21 cellular contexts compared by ENCODE assay signal in the genomic region with DNA sequence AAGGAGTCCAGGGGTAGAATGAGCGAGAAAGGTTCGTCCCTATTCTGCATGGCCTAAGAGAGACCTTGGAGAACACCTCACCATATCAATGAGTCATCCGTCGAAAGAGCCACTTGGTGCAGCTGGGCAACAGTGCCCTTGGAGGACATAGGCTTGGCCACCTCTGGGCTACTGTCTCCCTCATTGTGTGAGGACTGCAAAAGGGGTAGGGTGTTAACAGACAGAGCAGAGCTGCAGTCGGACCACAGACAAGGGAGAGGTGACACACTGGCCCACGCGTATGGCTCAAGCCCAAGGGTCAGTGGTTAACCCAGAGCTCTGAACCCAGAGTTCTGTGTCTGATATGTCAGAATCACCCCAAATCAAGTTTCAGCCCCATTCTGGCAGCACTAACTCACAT.
DNase-seq lines count a peak whose midpoint lies in the region; ATAC-seq, FAIRE-seq and TF ChIP-seq lines count a peak whose summit lies in the region.
"Had no signal": no experiment of that assay in that cellular context is flagged by ENCODE, and none has a peak within 500 bp of the region (broad histone marks: within the 10 kb centered on the region; RNA-seq: fewer than 3 reads in every experiment).

No MANE protein-coding gene starts in this region.

- H3K23me2 ChIP-seq in H9 (ENCODE audit: insufficient read length, low read depth, low read length, poor library complexity, severe bottlenecking): no peaks in the 10 kb centered on the region

- peaks cover under 1 to 8% of the 10 kb centered on the region in 2 experiments for H3K9me3 Mint-ChIP-seq in H9
- peaks cover 4% of the 10 kb centered on the region for H3K9me3 Mint-ChIP-seq in activated T-cell treated with anti-CD3 and anti-CD28 coated beads, Interleukin-2, amount 50 U/mL, for 24 hours

- no peaks in the 10 kb centered on the region for H3K79me1 ChIP-seq in H9 (ENCODE audit: insufficient read depth, low read depth, low read length, poor library complexity, severe bottlenecking)

- H2AFZ ChIP-seq in H9 (ENCODE audit: low read length): no peak overlapping the region
- H2AFZ ChIP-seq: GM23248 had no signal

- no peak overlapping the region for H2BK120ac ChIP-seq in H9 (ENCODE audit: low read depth, low read length, poor library complexity, severe bottlenecking)

- TF ChIP-seq CTCF in H9 (conservative IDR thresholded peaks at IDR 0.05) (no peak), bronchial epithelial cell (IDR thresholded peaks at IDR 0.05; ENCODE audit: insufficient read depth, low read length, severe bottlenecking) (no peak), spleen (IDR thresholded peaks at IDR 0.05 in 8 of 11, conservative IDR thresholded peaks at IDR 0.05 in 3 of 11) (no peak), foreskin keratinocyte (conservative IDR thresholded peaks at IDR 0.05) (no peak)

- no peaks in the 10 kb centered on the region for H3K4me1 Mint-ChIP-seq in H9
- peaks cover 5% of the 10 kb centered on the region for H3K4me1 Mint-ChIP-seq in activated T-cell treated with anti-CD3 and anti-CD28 coated beads, Interleukin-2, amount 50 U/mL, for 24 hours (ENCODE audit: low read depth)

- peaks cover under 1 to 1% (median under 1%) of the 10 kb centered on the region in 3 experiments for H3K36me3 Mint-ChIP-seq in H9 (ENCODE audit: insufficient read depth in 1 of 3, low read depth in 3 of 3)
- no peaks in the 10 kb centered on the region for H3K36me3 Mint-ChIP-seq in activated T-cell treated with anti-CD3 and anti-CD28 coated beads, Interleukin-2, amount 50 U/mL, for 24 hours (ENCODE audit: low read depth)
- H3K36me3 Mint-ChIP-seq: CD4-positive, alpha-beta memory T cell had no signal

- no peak overlapping the region for H3K4me3 Mint-ChIP-seq in H9
- no peak overlapping the region for H3K4me3 Mint-ChIP-seq in activated T-cell treated with anti-CD3 and anti-CD28 coated beads, Interleukin-2, amount 50 U/mL, for 24 hours
- H3K4me3 Mint-ChIP-seq: CD4-positive, alpha-beta memory T cell had no signal

- H3K14ac ChIP-seq in H9 (ENCODE audit: insufficient read depth, low read length): no peak overlapping the region

- H3T11ph ChIP-seq in H9 (ENCODE audit: low read length): no peak overlapping the region

- no peak overlapping the region for H2BK20ac ChIP-seq in H9 (ENCODE audit: low read depth, low read length, poor library complexity, severe bottlenecking)

- H4K5ac ChIP-seq in H9 (ENCODE audit: insufficient read length, low read depth, low read length): no peak overlapping the region

- H3K4me3 ChIP-seq in bronchial epithelial cell (ENCODE audit: low read depth, low read length) (no peak overlapping the region), spleen (no peak overlapping the region)
- H3K4me3 ChIP-seq: GM23248 had no signal

- H2BK12ac ChIP-seq in H9 (ENCODE audit: insufficient read length, low read depth, low read length): no peak overlapping the region

- ATAC-seq in foreskin keratinocyte: no peak
- ATAC-seq: HCT116 had no signal

- H4K8ac ChIP-seq in H9 (replicated peaks; ENCODE audit: insufficient read length, low read depth, low read length): no peak overlapping the region

- H3K36me3 ChIP-seq in bronchial epithelial cell (ENCODE audit: control insufficient read depth, insufficient read depth, low read length): no peaks in the 10 kb centered on the region
- no peaks in the 10 kb centered on the region for H3K36me3 ChIP-seq in spleen

- H3K27me3 Mint-ChIP-seq in H9 (ENCODE audit: low read depth): no peaks in the 10 kb centered on the region; the same call in 1 of the 2 replicates
- peaks cover 7% of the 10 kb centered on the region for H3K27me3 Mint-ChIP-seq in activated T-cell treated with anti-CD3 and anti-CD28 coated beads, Interleukin-2, amount 50 U/mL, for 24 hours
- H3K27me3 Mint-ChIP-seq: CD4-positive, alpha-beta memory T cell had no signal

- no peak overlapping the region for H3K4ac ChIP-seq in H9 (ENCODE audit: low read depth, low read length)

- no peak overlapping the region for H4K91ac ChIP-seq in H9 (ENCODE audit: insufficient read length, low read depth, low read length)

- no peak overlapping the region for H3K9ac ChIP-seq in H9 (ENCODE audit: extremely low read depth, insufficient read length, low read length)
- H3K9ac ChIP-seq: GM23248 had no signal

- no peak overlapping the region for H3K4me2 ChIP-seq in H9 (ENCODE audit: insufficient read depth, insufficient read length, low read length)

- H2BK15ac ChIP-seq in H9 (ENCODE audit: low read depth, low read length): no peak overlapping the region

- H2BK5ac ChIP-seq in H9 (ENCODE audit: insufficient read length, low read length): no peak overlapping the region

- H3K27ac Mint-ChIP-seq in H9: peak overlapping the region in 2 of 3 experiments; percentile 10 to 87; a peak in 2 of 7 replicates
- H3K27ac Mint-ChIP-seq in activated T-cell treated with anti-CD3 and anti-CD28 coated beads, Interleukin-2, amount 50 U/mL, for 24 hours: no peak overlapping the region

- no peak overlapping the region for H2AK5ac ChIP-seq in H9 (ENCODE audit: insufficient read length, low read length)

- H3K18ac ChIP-seq in H9 (ENCODE audit: insufficient read length, low read depth, low read length): no peak overlapping the region

- H3K9me3 ChIP-seq in H9 (ENCODE audit: control insufficient read depth, low read depth, low read length) (no peaks in the 10 kb centered on the region), spleen (peaks cover 0 to 13% (median 8%) of the 10 kb centered on the region in 8 donors)

- TF ChIP-seq POLR2A in GM12892 (IDR thresholded peaks at IDR 0.05; ENCODE audit: low read depth, low read length) (no peak), spleen (IDR thresholded peaks at IDR 0.05) (no peak)

- H3K4me1 ChIP-seq in H9 (ENCODE audit: insufficient read depth, low read length): no peaks in the 10 kb centered on the region
- H3K4me1 ChIP-seq in spleen: no peaks in the 10 kb centered on the region
- H3K4me1 ChIP-seq in foreskin keratinocyte: no peaks in the 10 kb centered on the region

- no peak overlapping the region for H3K23ac ChIP-seq in H9 (ENCODE audit: insufficient read length, low read depth, low read length)

- H3K79me2 ChIP-seq in H9 (ENCODE audit: insufficient read depth, low read length): no peaks in the 10 kb centered on the region

- FAIRE-seq in GM12892 (lab: Jason Lieb, UNC): peak; percentile 33
- FAIRE-seq in bronchial epithelial cell (lab: Jason Lieb, UNC): peak; percentile 64
- FAIRE-seq: GM12891, GM19239, H1 had no signal

- WGBS in H9 (ENCODE audit: extremely low coverage, insufficient read length, low lambda C conversion rate): no CpG with 5 or more reads among the region's 7 CpGs
- 82 to 94% (median 94%) methylated on average over 4 to 7 of the region's 7 CpGs for WGBS in spleen, 5 donors

- H3K27ac ChIP-seq in H9 (ENCODE audit: insufficient read length, low read depth, low read length): no peak overlapping the region
- no peak overlapping the region for H3K27ac ChIP-seq in spleen
- H3K27ac ChIP-seq in foreskin keratinocyte: no peak overlapping the region
- H3K27ac ChIP-seq: GM23248 had no signal

- intact Hi-C loops in spleen (cut with DNase I; ENCODE audit: low total_unique reads): no loop called here

- H4K20me1 ChIP-seq in H9 (ENCODE audit: control insufficient read depth, insufficient read depth, insufficient read length): no peaks in the 10 kb centered on the region

- H3K27me3 ChIP-seq in H9 (ENCODE audit: insufficient read depth, low read length) (no peaks in the 10 kb centered on the region), bronchial epithelial cell (ENCODE audit: control insufficient read depth, insufficient read depth, low read length) (no peaks in the 10 kb centered on the region), spleen (replicated peaks in 1 of 7) (no peaks in the 10 kb centered on the region), foreskin keratinocyte (no peaks in the 10 kb centered on the region)

- no peak for DNase-seq in GM12892 (ENCODE audit: insufficient read length)
- DNase-seq in H9: no peak
- DNase-seq in bronchial epithelial cell (ENCODE audit: low read depth): no peak
- DNase-seq in spleen: peak; percentile 54
- DNase-seq in activated T-cell treated with anti-CD3 and anti-CD28 coated beads, Interleukin-2, amount 50 U/mL, for 24 hours: no peak
- no peak for DNase-seq in activated T-cell treated with anti-CD3 and anti-CD28 coated beads for 4 hours
- no peak for DNase-seq in HUDEP-2 (lab: John Stamatoyannopoulos, UW; ENCODE audit: unreplicated experiment in 76 of 76)
- no peak for DNase-seq in foreskin keratinocyte
- DNase-seq: C1 segment of cervical spinal cord; Calu3; CD4-positive, alpha-beta memory T cell; COR-L47; DMS79; EL; GDM1; GM23248; H7 had no signal

- H3K56ac ChIP-seq in H9 (ENCODE audit: insufficient read length, low read depth, low read length): no peak overlapping the region
